Comparison of ENCODE assay signal across 1 cellular context in genomic region chr14:21014761-21015190, GRCh38.
TF ChIP-seq lines count a peak whose summit lies in the region.

No MANE protein-coding gene starts in this region.

TF ChIP-seq in HEK293T, 16 proteins besides CTCF, POLR2A, EP300 and RAD21 (continued from another document):
- peak; percentile 96 for TF ChIP-seq PKNOX1 (IDR thresholded peaks at IDR 0.05)
TF ChIP-seq in HEK293T: peak in this region for 1.
